Comparison of ENCODE assay signal across 9 cellular contexts in genomic region chr17:66717680-66718079, GRCh38.
DNase-seq lines count a peak whose midpoint lies in the region; ATAC-seq and TF ChIP-seq lines count a peak whose summit lies in the region.
"Had no signal": no experiment of that assay in that cellular context is flagged by ENCODE, and none has a peak within 500 bp of the region (broad histone marks: within the 10 kb centered on the region; RNA-seq: fewer than 3 reads in every experiment).

No MANE protein-coding gene starts in this region.

- H3K27me3 ChIP-seq in A673 (replicated peaks; ENCODE audit: insufficient read depth, low read depth, low read length, poor library complexity), result no peaks in the 10 kb centered on the region
- H3K27me3 ChIP-seq in suprapubic skin, result no peaks in the 10 kb centered on the region

- no peak for TF ChIP-seq POLR2A in suprapubic skin (IDR thresholded peaks at IDR 0.05)

- peaks cover 13% of the 10 kb centered on the region for H3K4me1 ChIP-seq in A673 (ENCODE audit: insufficient read depth, low read length, poor library complexity, severe bottlenecking)
- peaks cover 23% of the 10 kb centered on the region for H3K4me1 ChIP-seq in suprapubic skin

- peak; percentile 57 for ATAC-seq in GM18499 (IDR thresholded peaks at IDR 0.05; ENCODE audit: insufficient read depth, unreplicated experiment)
- peak; percentile 63 for ATAC-seq in GM21447 (IDR thresholded peaks at IDR 0.05; ENCODE audit: unreplicated experiment)
- ATAC-seq in HG03521 (IDR thresholded peaks at IDR 0.05; ENCODE audit: unreplicated experiment), result peak; percentile 55
- ATAC-seq in GM19324 (IDR thresholded peaks at IDR 0.05; ENCODE audit: low FRiP score, unreplicated experiment), result no peak

- POLR2A ChIA-PET in A673 (lab: Charles Lee; ENCODE audit: low non-redundant PET), result no interaction called here

- peaks cover 29% of the 10 kb centered on the region for H3K4me1 Mint-ChIP-seq in glutamatergic neuron (ENCODE audit: low read depth, unreplicated experiment)

- intact Hi-C loops in A673 (cut with micrococcal nuclease; ENCODE audit: unreplicated experiment), result no loop called here

- WGBS in suprapubic skin, result 80% methylated on average over 7 of the region's 8 CpGs

- H3K9me3 Mint-ChIP-seq in glutamatergic neuron (ENCODE audit: unreplicated experiment), result peaks cover 3% of the 10 kb centered on the region

- peak; percentile 50 for DNase-seq in glutamatergic neuron
- DNase-seq in A673 (ENCODE audit: low spot score), result no peak
- no peak for DNase-seq in stimulated activated CD4-positive, alpha-beta T cell treated with anti-CD3 and anti-CD28 coated beads, Interleukin-4, amount 100 ng/mL, for 1 hour
- no peak for DNase-seq in suprapubic skin (ENCODE audit: low spot score in 2 of 2)

- CTCF ChIA-PET in A673 (lab: Charles Lee), result no interaction called here

- H3K36me3 ChIP-seq in A673 (ENCODE audit: insufficient read depth, low read length, poor library complexity, severe bottlenecking) (no peaks in the 10 kb centered on the region), suprapubic skin (no peaks in the 10 kb centered on the region)

- H3K9me3 ChIP-seq in A673 (ENCODE audit: low read depth, low read length, poor library complexity, severe bottlenecking), result no peaks in the 10 kb centered on the region
- H3K9me3 ChIP-seq in suprapubic skin, result no peaks in the 10 kb centered on the region

- no TSS peak for BruUV-seq in A673 (replicated peaks; lab: Mats Ljungman, UMichigan)

- H3K27ac Mint-ChIP-seq in glutamatergic neuron (ENCODE audit: unreplicated experiment), result no peak overlapping the region

- H3K27me3 Mint-ChIP-seq in glutamatergic neuron (ENCODE audit: unreplicated experiment), result peaks cover 5% of the 10 kb centered on the region

- H3K4me3 Mint-ChIP-seq in glutamatergic neuron (ENCODE audit: unreplicated experiment), result peak overlapping the region; percentile 25

- H3K4me3 ChIP-seq in A673 (ENCODE audit: low read depth, low read length, poor library complexity, severe bottlenecking) (no peak overlapping the region), suprapubic skin (no peak overlapping the region)

- no peak for TF ChIP-seq EP300 in suprapubic skin (IDR thresholded peaks at IDR 0.05)

- no peaks in the 10 kb centered on the region for H3K36me3 Mint-ChIP-seq in glutamatergic neuron (ENCODE audit: unreplicated experiment)

- H3K27ac ChIP-seq in A673 (ENCODE audit: low read depth, low read length, poor library complexity, severe bottlenecking), result no peak overlapping the region
- H3K27ac ChIP-seq in suprapubic skin, result no peak overlapping the region
- H3K27ac ChIP-seq: SK-N-MC had no signal

- TF ChIP-seq CTCF in glutamatergic neuron (IDR thresholded peaks at IDR 0.05; ENCODE audit: partially characterized antibody, unreplicated experiment), result no peak
- no peak for TF ChIP-seq CTCF in A673 (conservative IDR thresholded peaks at IDR 0.05; ENCODE audit: low read depth, low read length)
- no peak for TF ChIP-seq CTCF in suprapubic skin (IDR thresholded peaks at IDR 0.05)
